Comparison of ENCODE assay signal across 13 cellular contexts in genomic region chr13:70142658-70143057, GRCh38. TPM values are rescaled to one million over a fixed set of nuclear protein-coding genes. Genes with fewer than 3 reads are reported as not detected.
DNase-seq lines count a peak whose midpoint lies in the region; ATAC-seq lines count a peak whose summit lies in the region.
"Not testable (repeated sequence)": the region's sequence is repeated elsewhere in the genome, so short reads cannot be mapped to it uniquely, and the experiment has no call there.
"Had no signal": no experiment of that assay in that cellular context is flagged by ENCODE, and none has a peak within 500 bp of the region (broad histone marks: within the 10 kb centered on the region; RNA-seq: fewer than 3 reads in every experiment).

No MANE protein-coding gene starts in this region.

- DNase-seq in activated gamma-delta T cell (lab: John Stamatoyannopoulos, UW) (peak; percentile 2), Right ventricle myocardium inferior (ENCODE audit: missing footprints) (peak; percentile 56)

- intact Hi-C loops in Right ventricle myocardium inferior (cut with DNase I) = not testable (repeated sequence)

- not testable (repeated sequence) for ATAC-seq in Right ventricle myocardium inferior

RNA-seq across cellular contexts. Expression of gene KLHL1, which starts 34.4 kb away (rescaled TPM):
- total RNA-seq in Right ventricle myocardium inferior = not detected
- total RNA-seq: A172; A673; B cell; Caco-2; Calu3; CD4-positive, alpha-beta memory T cell; CD4-positive, alpha-beta T cell; CD4-positive, CD25-positive, alpha-beta regulatory T cell; CD8-positive, alpha-beta memory T cell; CD8-positive, alpha-beta T cell; Daoy had no signal

RNA-seq across cellular contexts. Expression of gene ATXN8OS, which starts 35.0 kb away (rescaled TPM):
- total RNA-seq in Right ventricle myocardium inferior = not detected
- total RNA-seq: A172; A673; B cell; Caco-2; Calu3; CD4-positive, alpha-beta memory T cell; CD4-positive, alpha-beta T cell; CD4-positive, CD25-positive, alpha-beta regulatory T cell; CD8-positive, alpha-beta memory T cell; CD8-positive, alpha-beta T cell; Daoy had no signal
